Comparison of ENCODE assay signal across 15 cellular contexts in the genomic region with DNA sequence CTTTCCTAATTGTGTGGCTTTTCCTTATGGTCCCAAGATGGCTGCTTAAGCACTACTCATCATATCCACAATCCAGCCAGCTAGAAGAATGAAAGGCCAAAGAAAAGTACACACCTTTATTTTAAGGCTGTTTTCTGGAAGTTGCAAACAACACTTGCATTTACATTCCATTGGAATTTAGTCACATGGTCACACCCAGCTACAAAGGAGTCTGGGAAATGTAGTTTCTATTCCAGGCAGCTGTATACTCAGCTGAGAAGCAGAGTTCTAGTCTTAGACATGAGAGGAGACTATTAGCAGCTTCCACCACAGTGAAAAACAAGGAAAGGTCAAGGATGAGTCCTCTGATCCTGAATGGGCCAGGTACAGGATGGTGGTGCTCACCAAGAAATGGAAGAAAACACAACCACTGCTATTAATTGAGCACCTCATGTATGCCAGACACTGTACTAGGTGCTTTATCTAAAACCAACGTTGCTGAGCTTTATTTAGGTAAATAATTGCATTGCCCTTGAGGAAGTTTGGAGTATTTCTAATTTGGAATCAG. TPM values are rescaled to one million over a fixed set of nuclear protein-coding genes. Genes with fewer than 3 reads are reported as not detected.
DNase-seq lines count a peak whose midpoint lies in the region; ATAC-seq and TF ChIP-seq lines count a peak whose summit lies in the region.
"Had no signal": no experiment of that assay in that cellular context is flagged by ENCODE, and none has a peak within 500 bp of the region (broad histone marks: within the 10 kb centered on the region; RNA-seq: fewer than 3 reads in every experiment).

No MANE protein-coding gene starts in this region.

- CTCF ChIA-PET in GM10248 (lab: Yijun Ruan, JAX) = interaction anchor here (1.0 to 2.2 kb wide), 4 partner anchors 8 to 407 kb away, joined by 3 to 12 read pairs (median 7); no protein-coding TSS in a partner anchor

- ATAC-seq in GM21737 (IDR thresholded peaks at IDR 0.05; ENCODE audit: unreplicated experiment) (no peak), HG02623 (IDR thresholded peaks at IDR 0.05; ENCODE audit: unreplicated experiment) (no peak)

- DNase-seq in ELR (ENCODE audit: low read depth) = peak; percentile 64
- peak; percentile 45 for DNase-seq in RPMI7951 (ENCODE audit: low read depth)
- peak; percentile 39 for DNase-seq in dermis blood vessel endothelial cell
- DNase-seq in lung microvascular endothelial cell (ENCODE audit: low read depth in 2 of 2) = peak; percentile 13 to 29
- no peak for DNase-seq in GM10248 (ENCODE audit: extremely low spot score)
- DNase-seq in NCI-H2029 treated with DMSO at 0.1 percent for 48 hours (lab: John Stamatoyannopoulos, UW) = no peak
- DNase-seq: activated CD8-positive, alpha-beta memory T cell treated with anti-CD3 and anti-CD28 coated beads for 24 hours; activated gamma-delta T cell treated with Interleukin-2 at 50 U/mL for 16 hours; effector CD4-positive, alpha-beta T cell; NCI-H1694; OCI-M1; stimulated activated CD4-positive, alpha-beta T cell treated with anti-CD3 and anti-CD28 coated beads, Interleukin-4, amount 100 ng/mL, for 24 hours; tibial artery had no signal

- no peak for TF ChIP-seq CTCF in GM10248 (IDR thresholded peaks at IDR 0.05; ENCODE audit: control extremely low read depth, extremely low read depth, low read depth, missing control alignments)

- POLR2A ChIA-PET in GM10248 (lab: Yijun Ruan, JAX) = no interaction called here

RNA-seq across cellular contexts. Expression of gene ATG7, which starts 28.0 kb away (rescaled TPM):
- total RNA-seq in RPMI7951 (2014; rRNA removed; shearing (Covaris generic)) = 103 and 110 TPM in 2 replicates
- total RNA-seq in dermis blood vessel endothelial cell (80.8 and 102 TPM in 2 replicates), lung microvascular endothelial cell (25.4 and 30.5 TPM in 2 replicates)

Comparison
In these comparisons a context has a peak if more than half of its experiments do, and no peak if none do; other contexts are left out.
1. DNase-seq: peak in ELR (single experiment), RPMI7951 (single experiment), dermis blood vessel endothelial cell (single experiment) and lung microvascular endothelial cell (2 of 2); none in GM10248 (single experiment) and NCI-H2029 treated with DMSO at 0.1 percent for 48 hours (single experiment).